Comparison of ENCODE assay signal across 1 cellular context in the genomic region with DNA sequence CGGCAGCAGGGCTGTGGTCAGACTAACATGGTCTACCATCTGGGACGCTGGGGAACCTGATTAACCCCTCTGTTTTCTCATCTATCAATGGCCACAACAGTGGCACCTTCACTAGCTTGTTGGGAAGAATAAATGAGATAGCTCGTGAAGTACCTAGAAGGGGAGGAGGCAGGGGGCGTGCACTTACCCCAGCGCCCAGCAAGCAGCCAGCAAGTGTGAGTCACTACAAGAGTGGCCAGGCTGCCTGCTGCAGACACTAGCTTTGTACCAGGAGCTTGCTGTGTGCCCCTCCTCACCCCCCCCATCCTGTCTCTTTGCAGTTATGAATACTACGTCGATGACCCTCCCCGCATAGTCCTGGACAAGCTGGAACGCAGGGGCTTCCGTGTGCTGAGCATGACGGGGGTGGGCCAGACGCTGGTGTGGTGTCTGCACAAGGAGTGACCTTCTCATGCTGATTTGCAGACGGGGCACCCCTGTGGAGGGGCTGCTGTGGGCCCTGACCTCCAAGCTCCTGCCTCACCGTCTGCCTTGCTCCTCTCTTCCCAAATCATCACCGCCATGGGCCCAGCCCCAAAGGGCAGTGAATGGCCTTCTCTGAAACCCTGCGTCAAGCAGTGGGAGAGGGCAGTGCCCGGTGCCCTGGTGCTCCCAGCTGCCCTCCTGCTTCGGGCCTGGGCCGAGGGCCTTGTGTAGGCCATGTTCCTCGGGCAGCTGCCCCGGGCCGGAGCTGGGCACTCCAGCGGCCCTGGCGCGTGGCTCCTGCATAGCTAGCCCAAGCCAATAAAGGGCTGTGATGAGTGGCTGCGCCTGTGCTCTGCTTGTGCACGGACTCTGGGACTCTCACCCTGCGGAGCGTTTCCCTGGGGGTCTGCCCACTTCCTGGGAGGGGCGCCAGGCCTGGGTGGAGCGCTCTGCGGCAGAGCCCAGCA.
TF ChIP-seq lines count a peak whose summit lies in the region.

No MANE protein-coding gene starts in this region.

TF ChIP-seq in IMR-90, 13 proteins besides CTCF, POLR2A, EP300 and RAD21:
- TF ChIP-seq BHLHE40 (IDR thresholded peaks at IDR 0.05; ENCODE audit: low read depth, low read length) (no peak), FOS (IDR thresholded peaks at IDR 0.05; ENCODE audit: low read depth, low read length) (0 out of 2 replicates have a peak, but pooled peaks have one; percentile 24)
